In genomic region chr14:91350483-91350812, GRCh38 we compare ENCODE assay signal across 1 cellular context.
TF ChIP-seq lines count a peak whose summit lies in the region.

No MANE protein-coding gene starts in this region.

TF ChIP-seq in GM23338, 12 proteins besides CTCF, POLR2A, EP300 and RAD21 (continued from another document):
- TF ChIP-seq ZNF462 (CRISPR knock-in tag; IDR thresholded peaks at IDR 0.05) (no peak), EZH2phosphoT487 (IDR thresholded peaks at IDR 0.05; ENCODE audit: unreplicated experiment) (no peak), ETS1 (IDR thresholded peaks at IDR 0.05) (no peak), REST (IDR thresholded peaks at IDR 0.05; ENCODE audit: unreplicated experiment) (no peak), POLR2AphosphoS5 (IDR thresholded peaks at IDR 0.05; ENCODE audit: low read depth) (no peak), EZH2 (IDR thresholded peaks at IDR 0.05; ENCODE audit: low read depth, unreplicated experiment) (no peak), ZNF114 (CRISPR knock-in tag; IDR thresholded peaks at IDR 0.05) (no peak), STAT1 (IDR thresholded peaks at IDR 0.05; ENCODE audit: unreplicated experiment) (no peak), ZNF331 (CRISPR knock-in tag; IDR thresholded peaks at IDR 0.05; ENCODE audit: low read depth) (no peak)
